8 cellular contexts compared by ENCODE assay signal in genomic region chr17:18855831-18856624, GRCh38. TPM values are rescaled to one million over a fixed set of nuclear protein-coding genes. Genes with fewer than 3 reads are reported as not detected.
DNase-seq lines count a peak whose midpoint lies in the region; ATAC-seq and TF ChIP-seq lines count a peak whose summit lies in the region.

No MANE protein-coding gene starts in this region.

- H3K4me1 Mint-ChIP-seq in CD4-positive, CD25-positive, alpha-beta regulatory T cell, result peaks cover 23 to 54% (median 37%) of the 10 kb centered on the region in 4 donors

- TF ChIP-seq CTCF in dorsolateral prefrontal cortex (IDR thresholded peaks at IDR 0.05 in 54 of 56, conservative IDR thresholded peaks at IDR 0.05 in 2 of 56; ENCODE audit: low read depth in 1 of 56, partially characterized antibody in 56 of 56) (peak in 20 of 56 donors; percentile 2 to 50 (median 18)), liver (IDR thresholded peaks at IDR 0.05; ENCODE audit: low read depth, low read length, missing input control) (no peak)

- peak; percentile 90 for ATAC-seq in CD4-positive, CD25-positive, alpha-beta regulatory T cell (ENCODE audit: low read depth in 2 of 2)
- ATAC-seq in GM19438 (IDR thresholded peaks at IDR 0.05; ENCODE audit: low read depth, unreplicated experiment), result peak; percentile 69
- ATAC-seq in HG03571 (IDR thresholded peaks at IDR 0.05; ENCODE audit: unreplicated experiment), result peak; percentile 58

- H3K27me3 ChIP-seq in CD4-positive, CD25-positive, alpha-beta regulatory T cell (ENCODE audit: control insufficient read depth, insufficient read depth, low read length), result no peaks in the 10 kb centered on the region
- no peaks in the 10 kb centered on the region for H3K27me3 ChIP-seq in dorsolateral prefrontal cortex
- no peaks in the 10 kb centered on the region for H3K27me3 ChIP-seq in liver (ENCODE audit: control insufficient read depth in 4 of 4, insufficient read depth in 4 of 4, low read length in 3 of 4)

- H3K36me3 ChIP-seq in CD4-positive, CD25-positive, alpha-beta regulatory T cell (ENCODE audit: control insufficient read depth, insufficient read depth, low read length), result no peaks in the 10 kb centered on the region
- H3K36me3 ChIP-seq in liver (ENCODE audit: control insufficient read depth in 4 of 4, insufficient read depth in 3 of 4, low read depth in 1 of 4, low read length in 3 of 4), result no peaks in the 10 kb centered on the region

- peak overlapping the region; percentile 97 for H3K4me3 ChIP-seq in CD4-positive, CD25-positive, alpha-beta regulatory T cell (ENCODE audit: low read depth, low read length)
- H3K4me3 ChIP-seq in dorsolateral prefrontal cortex (peak overlapping the region; percentile 59 to 97 (median 77)), liver (ENCODE audit: low read depth in 1 of 3, low read length in 3 of 3) (peak overlapping the region; percentile 36 to 65 (median 47))

- no peaks in the 10 kb centered on the region for H3K27me3 Mint-ChIP-seq in CD4-positive, CD25-positive, alpha-beta regulatory T cell

- 3% methylated on average over 31 of the region's 31 CpGs for WGBS in liver

- DNase-seq in CD4-positive, CD25-positive, alpha-beta regulatory T cell, result peak; percentile 88 to 94 (median 88)
- peak; percentile 72 for DNase-seq in NCI-H774 (lab: John Stamatoyannopoulos, UW)
- peak; percentile 85 to 90 for DNase-seq in activated CD4-positive, alpha-beta T cell treated with anti-CD3 and anti-CD28 coated beads, Interleukin-2, amount 50 U/mL, for 48 hours
- DNase-seq in dorsolateral prefrontal cortex, result peak; percentile 85 to 96 (median 95)
- peak; percentile 80 for DNase-seq in stimulated activated CD4-positive, alpha-beta T cell treated with anti-CD3 and anti-CD28 coated beads, Interleukin-4, amount 100 ng/mL, for 1 hour

- peaks cover 40% of the 10 kb centered on the region for H3K4me1 ChIP-seq in CD4-positive, CD25-positive, alpha-beta regulatory T cell (ENCODE audit: control insufficient read depth, insufficient read depth, low read length, poor library complexity, severe bottlenecking)
- H3K4me1 ChIP-seq in liver (ENCODE audit: control insufficient read depth in 4 of 4, insufficient read depth in 4 of 4, low read length in 3 of 4), result peaks cover 2 to 21% (median 12%) of the 10 kb centered on the region in 4 donors

- H3K36me3 Mint-ChIP-seq in CD4-positive, CD25-positive, alpha-beta regulatory T cell, result peaks cover 5% of the 10 kb centered on the region

- H3K9me3 ChIP-seq in CD4-positive, CD25-positive, alpha-beta regulatory T cell (ENCODE audit: control insufficient read depth in 2 of 2, low read length in 2 of 2), result no peaks in the 10 kb centered on the region
- H3K9me3 ChIP-seq in liver (ENCODE audit: control insufficient read depth in 4 of 4, low read length in 3 of 4), result no peaks in the 10 kb centered on the region

- peak overlapping the region; percentile 94 to 96 (median 94) for H3K4me3 Mint-ChIP-seq in CD4-positive, CD25-positive, alpha-beta regulatory T cell

- TF ChIP-seq RAD21 in liver (IDR thresholded peaks at IDR 0.05), result peak in 1 of 2 donors; percentile 4

- H3K27ac Mint-ChIP-seq in CD4-positive, CD25-positive, alpha-beta regulatory T cell, result peak overlapping the region; percentile 96 to 99 (median 96)

- intact Hi-C loops in dorsolateral prefrontal cortex (cut with DNase I), result loop anchor here (5.0 to 10.0 kb wide), 3 partner anchors 49 to 671 kb away; partner anchors contain the start of gene ALKBH5 (in 1 of the 2)

- peak overlapping the region; percentile 81 for H3K27ac ChIP-seq in CD4-positive, CD25-positive, alpha-beta regulatory T cell (ENCODE audit: insufficient read depth, low read length, poor library complexity, severe bottlenecking)
- H3K27ac ChIP-seq in dorsolateral prefrontal cortex (peak overlapping the region; percentile 61 to 99 (median 93)), liver (ENCODE audit: low read depth in 1 of 2, low read length in 2 of 2) (peak overlapping the region; percentile 10 to 30)

- H3K9ac ChIP-seq in liver (ENCODE audit: low read depth in 1 of 2, low read length in 2 of 2), result peak overlapping the region in 1 of 2 donors; percentile 0

- H3K9me3 Mint-ChIP-seq in CD4-positive, CD25-positive, alpha-beta regulatory T cell, result no peaks in the 10 kb centered on the region

TF ChIP-seq in liver, 16 proteins besides CTCF, POLR2A, EP300 and RAD21:
- TF ChIP-seq RXRA (IDR thresholded peaks at IDR 0.05) (peak; percentile 13 to 34), GABPA (IDR thresholded peaks at IDR 0.05 in 1 of 2, conservative IDR thresholded peaks at IDR 0.05 in 1 of 2) (no peak), EGR1 (IDR thresholded peaks at IDR 0.05; ENCODE audit: low read depth in 2 of 2) (no peak), HNF4G (IDR thresholded peaks at IDR 0.05) (no peak), HNF4A (conservative IDR thresholded peaks at IDR 0.05) (no peak), YY1 (IDR thresholded peaks at IDR 0.05) (peak; percentile 34), FOXA2 (IDR thresholded peaks at IDR 0.05) (no peak), FOXA1 (IDR thresholded peaks at IDR 0.05) (no peak), ATF3 (IDR thresholded peaks at IDR 0.05) (no peak), TAF1 (conservative IDR thresholded peaks at IDR 0.05) (no peak), REST (IDR thresholded peaks at IDR 0.05) (peak; percentile 55), MAX (IDR thresholded peaks at IDR 0.05) (peak; percentile 27), NR2F2 (IDR thresholded peaks at IDR 0.05) (no peak), JUND (IDR thresholded peaks at IDR 0.05) (no peak), ZBTB33 (IDR thresholded peaks at IDR 0.05) (no peak), SP1 (IDR thresholded peaks at IDR 0.05) (peak; percentile 47)

RNA-seq across cellular contexts. Expression of gene PRPSAP2, which starts 1.9 kb away (rescaled TPM):
- 41.5 TPM for total RNA-seq in CD4-positive, CD25-positive, alpha-beta regulatory T cell
- 10 to 100 TPM; 45.3 to 59.5 (median 47.4) TPM for polyA plus RNA-seq in CD4-positive, CD25-positive, alpha-beta regulatory T cell
- total RNA-seq in dorsolateral prefrontal cortex (10 to 100 TPM; 35.2 to 78.9 (median 51.8) TPM), liver (10 to 100 TPM; 22.2 to 31.4 TPM)
- 10 to 100 TPM; 10.2 to 11.3 TPM for polyA plus RNA-seq in liver

Comparison
In these comparisons a context has a peak if more than half of its experiments do, and no peak if none do; other contexts are left out.
1. Peak in every context shown above with its lines: DNase-seq, ATAC-seq, H3K4me3 ChIP-seq and H3K27ac ChIP-seq.
2. H3K27ac ChIP-seq: peak in every context shown above with its lines; median percentile 93 in dorsolateral prefrontal cortex; 81 in CD4-positive, CD25-positive, alpha-beta regulatory T cell; 20 in liver.
3. H3K4me3 ChIP-seq: peak in every context shown above with its lines; median percentile 97 in CD4-positive, CD25-positive, alpha-beta regulatory T cell; 77 in dorsolateral prefrontal cortex; 47 in liver.